In the genomic region with DNA sequence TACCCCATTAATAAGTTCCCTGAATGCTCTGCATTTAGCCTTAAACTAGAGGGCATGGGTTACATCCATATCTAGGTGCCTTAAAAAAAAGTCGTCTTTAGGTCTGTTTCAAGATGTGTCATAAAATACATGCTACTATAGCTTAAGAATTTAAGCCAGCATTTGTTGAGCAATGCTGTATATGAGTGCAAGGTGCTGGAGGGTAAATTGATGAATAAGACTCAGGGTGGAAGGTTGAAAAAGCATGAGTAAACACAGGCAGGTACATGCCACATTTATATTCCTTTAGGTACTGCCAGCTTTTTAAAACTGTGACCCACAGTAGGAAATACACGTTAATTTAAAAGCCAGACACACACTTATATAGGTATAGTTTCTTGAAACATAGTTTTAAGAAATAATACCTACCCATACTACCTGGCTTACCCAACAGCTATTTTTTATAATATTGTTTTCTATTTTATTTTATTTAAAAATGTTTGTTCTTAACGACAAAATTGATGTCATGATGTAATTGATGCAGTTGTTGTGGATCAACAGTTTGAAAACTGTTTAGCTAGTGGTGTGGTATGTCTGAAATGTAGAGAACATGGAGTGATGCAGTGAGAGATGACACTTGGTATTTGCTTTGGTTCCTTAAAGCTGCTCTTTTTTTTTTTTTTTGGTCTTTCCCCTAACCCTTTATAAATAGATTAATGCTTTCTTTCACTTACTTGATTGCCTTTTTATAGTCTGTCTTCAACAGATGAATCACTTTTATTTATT, we compare ENCODE assay signal across 17 cellular contexts. TPM values are rescaled to one million over a fixed set of nuclear protein-coding genes. Genes with fewer than 3 reads are reported as not detected.
DNase-seq lines count a peak whose midpoint lies in the region; ATAC-seq, FAIRE-seq and TF ChIP-seq lines count a peak whose summit lies in the region.
"Had no signal": no experiment of that assay in that cellular context is flagged by ENCODE, and none has a peak within 500 bp of the region (broad histone marks: within the 10 kb centered on the region; RNA-seq: fewer than 3 reads in every experiment).

No MANE protein-coding gene starts in this region.

- H3K36me3 ChIP-seq in GM23338 (ENCODE audit: insufficient read depth) (peaks cover 31% of the 10 kb centered on the region), adipocyte (ENCODE audit: control insufficient read depth, insufficient read depth, low read length, severe bottlenecking) (peaks cover 31% of the 10 kb centered on the region), lower lobe of right lung (peaks cover 30% of the 10 kb centered on the region)

- H3K9me3 ChIP-seq in A549 (no peaks in the 10 kb centered on the region), adipocyte (ENCODE audit: control insufficient read depth, low read length) (no peaks in the 10 kb centered on the region), lower lobe of right lung (no peaks in the 10 kb centered on the region)

- H3K27me3 ChIP-seq in GM23338 (ENCODE audit: insufficient read depth) (no peaks in the 10 kb centered on the region), adipocyte (replicated peaks; ENCODE audit: control insufficient read depth, insufficient read depth, low read length) (no peaks in the 10 kb centered on the region), lower lobe of right lung (ENCODE audit: low read depth) (no peaks in the 10 kb centered on the region)

- H3K4me1 ChIP-seq in A549 (peaks cover 35% of the 10 kb centered on the region), GM23338 (ENCODE audit: insufficient read depth) (peaks cover 1% of the 10 kb centered on the region; the same call in 1 of the 2 replicates), adipocyte (ENCODE audit: control insufficient read depth, insufficient read depth, low read length) (peaks cover 40% of the 10 kb centered on the region), lower lobe of right lung (peaks cover 16% of the 10 kb centered on the region)

- no peak overlapping the region for H3K4me3 ChIP-seq in A549
- H3K4me3 ChIP-seq in GM23338: peak overlapping the region; percentile 38
- peak overlapping the region; percentile 61 for H3K4me3 ChIP-seq in adipocyte (ENCODE audit: low read length)
- no peak overlapping the region for H3K4me3 ChIP-seq in lower lobe of right lung

- peaks cover 21% of the 10 kb centered on the region for H3K4me1 Mint-ChIP-seq in GM23338

- peak overlapping the region; percentile 20; the same call in 1 of the 3 replicates for H3K4me2 ChIP-seq in A549
- H3K4me2 ChIP-seq in GM23338: peak overlapping the region; percentile 75

- no peaks in the 10 kb centered on the region for H3K9me3 Mint-ChIP-seq in GM23338
- H3K9me3 Mint-ChIP-seq: activated CD4-positive, alpha-beta memory T cell treated with anti-CD3 and anti-CD28 coated beads for 36 hours; activated naive CD4-positive, alpha-beta T cell treated with anti-CD3 and anti-CD28 coated beads for 36 hours had no signal

- ATAC-seq in A549: no peak
- ATAC-seq in GM23338: no peak
- no peak for ATAC-seq in Right ventricle myocardium inferior
- ATAC-seq in lower lobe of right lung: no peak

- H3K27ac ChIP-seq in A549 (no peak overlapping the region), GM23338 (ENCODE audit: low read depth) (0 out of 2 replicates have a peak overlapping the region, but pooled peaks have one; percentile 11), lower lobe of right lung (no peak overlapping the region)

- peaks cover 48% of the 10 kb centered on the region for H3K36me3 Mint-ChIP-seq in GM23338 (ENCODE audit: low read depth)

- TF ChIP-seq CTCF in A549 (IDR thresholded peaks at IDR 0.05) (no peak), GM23338 (conservative IDR thresholded peaks at IDR 0.05; ENCODE audit: low read depth in 2 of 2) (no peak), lower lobe of right lung (IDR thresholded peaks at IDR 0.05) (no peak)

- TF ChIP-seq RAD21 in A549 (conservative IDR thresholded peaks at IDR 0.05 in 1 of 2, IDR thresholded peaks at IDR 0.05 in 1 of 2): no peak

- no peaks in the 10 kb centered on the region for H3K9me2 ChIP-seq in GM23338 (ENCODE audit: insufficient read depth)

- POLR2A ChIA-PET in A549 (lab: Yijun Ruan, JAX): interaction anchor here (0.9 kb wide), 1 partner anchor 9 kb away, joined by 3 read pairs; no protein-coding TSS in a partner anchor

- no peak for TF ChIP-seq POLR2A in A549 (IDR thresholded peaks at IDR 0.05; ENCODE audit: low read length)

- peak overlapping the region; percentile 39 for H3K4me3 Mint-ChIP-seq in GM23338
- H3K4me3 Mint-ChIP-seq: activated CD4-positive, alpha-beta memory T cell treated with anti-CD3 and anti-CD28 coated beads for 36 hours; activated naive CD4-positive, alpha-beta T cell treated with anti-CD3 and anti-CD28 coated beads for 36 hours had no signal

- no peaks in the 10 kb centered on the region for H3K27me3 Mint-ChIP-seq in GM23338 (ENCODE audit: insufficient read depth, low read depth, poor library complexity)
- H3K27me3 Mint-ChIP-seq: activated CD4-positive, alpha-beta memory T cell treated with anti-CD3 and anti-CD28 coated beads for 36 hours had no signal

- H3K9ac ChIP-seq in adipocyte (ENCODE audit: low read length): peak overlapping the region; percentile 13

- no peak for DNase-seq in A549 (ENCODE audit: low read depth in 1 of 2, low spot score in 1 of 2)
- no peak for DNase-seq in GM23338 (ENCODE audit: low spot score)
- peak; percentile 27 for DNase-seq in adipocyte (ENCODE audit: low read depth)
- peak; percentile 41 for DNase-seq in kidney tubule cell (ENCODE audit: low spot score)
- DNase-seq in occipital lobe (lab: John Stamatoyannopoulos, UW): no peak
- DNase-seq in stimulated activated CD4-positive, alpha-beta T cell treated with anti-CD3 and anti-CD28 coated beads, Interleukin-2, amount 100 ng/mL, for 24 hours: no peak
- no peak for DNase-seq in Right ventricle myocardium inferior (ENCODE audit: missing footprints)
- no peak for DNase-seq in lower lobe of right lung
- DNase-seq: activated CD4-positive, alpha-beta memory T cell treated with anti-CD3 and anti-CD28 coated beads for 36 hours; activated naive CD4-positive, alpha-beta T cell treated with anti-CD3 and anti-CD28 coated beads for 36 hours; AML-193; DMS79 treated with DMSO at 0.1 percent for 48 hours; NCI-H1092; NCI-H2227 treated with DMSO at 0.1 percent for 48 hours; stimulated activated naive CD4-positive, alpha-beta T cell; T-helper 9 cell had no signal

- peaks cover 88% of the 10 kb centered on the region for H3K79me2 ChIP-seq in GM23338 (replicated peaks; ENCODE audit: insufficient read depth)

- no peaks in the 10 kb centered on the region for H3F3A ChIP-seq in GM23338 (replicated peaks; ENCODE audit: low read depth)

- no peak for TF ChIP-seq EP300 in A549 (IDR thresholded peaks at IDR 0.05)

- no peak for FAIRE-seq in A549 (lab: Jason Lieb, UNC)
- FAIRE-seq: RCC 7860 had no signal

- H4K20me1 ChIP-seq in GM23338 (replicated peaks; ENCODE audit: insufficient read depth): peaks cover 48% of the 10 kb centered on the region

- CTCF ChIA-PET in A549 (lab: Yijun Ruan, JAX): interaction anchor here (1.8 kb wide), 1 partner anchor 104 kb away, joined by 13 read pairs; a partner anchor contains a TSS

- no peak overlapping the region; the same call in 1 of the 2 replicates for H3K27ac Mint-ChIP-seq in GM23338
- H3K27ac Mint-ChIP-seq: activated CD4-positive, alpha-beta memory T cell treated with anti-CD3 and anti-CD28 coated beads for 36 hours; activated naive CD4-positive, alpha-beta T cell treated with anti-CD3 and anti-CD28 coated beads for 36 hours had no signal

- WGBS in A549 (ENCODE audit: missing lambda C conversion rate): 60% methylated on average over 3 of the region's 3 CpGs

- intact Hi-C loops in Right ventricle myocardium inferior (cut with DNase I) (no loop called here), lower lobe of right lung (cut with DNase I) (no loop called here)

- H2AFZ ChIP-seq in GM23338: no peak overlapping the region

TF ChIP-seq in A549, 52 proteins besides CTCF, POLR2A, EP300 and RAD21 (continues in another document):
- TF ChIP-seq, protein P1, sequence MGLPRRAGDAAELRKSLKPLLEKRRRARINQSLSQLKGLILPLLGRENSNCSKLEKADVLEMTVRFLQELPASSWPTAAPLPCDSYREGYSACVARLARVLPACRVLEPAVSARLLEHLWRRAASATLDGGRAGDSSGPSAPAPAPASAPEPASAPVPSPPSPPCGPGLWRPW (IDR thresholded peaks at IDR 0.05): no peak
- TF ChIP-seq, protein P2, sequence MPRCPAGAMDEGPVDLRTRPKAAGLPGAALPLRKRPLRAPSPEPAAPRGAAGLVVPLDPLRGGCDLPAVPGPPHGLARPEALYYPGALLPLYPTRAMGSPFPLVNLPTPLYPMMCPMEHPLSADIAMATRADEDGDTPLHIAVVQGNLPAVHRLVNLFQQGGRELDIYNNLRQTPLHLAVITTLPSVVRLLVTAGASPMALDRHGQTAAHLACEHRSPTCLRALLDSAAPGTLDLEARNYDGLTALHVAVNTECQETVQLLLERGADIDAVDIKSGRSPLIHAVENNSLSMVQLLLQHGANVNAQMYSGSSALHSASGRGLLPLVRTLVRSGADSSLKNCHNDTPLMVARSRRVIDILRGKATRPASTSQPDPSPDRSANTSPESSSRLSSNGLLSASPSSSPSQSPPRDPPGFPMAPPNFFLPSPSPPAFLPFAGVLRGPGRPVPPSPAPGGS (IDR thresholded peaks at IDR 0.05): no peak

TF ChIP-seq in GM23338, 12 proteins besides CTCF, POLR2A, EP300 and RAD21:
- no peak for TF ChIP-seq ZNF114 (CRISPR knock-in tag; IDR thresholded peaks at IDR 0.05)

RNA-seq across cellular contexts. Expression of a gene that starts 3.9 kb away (rescaled TPM):
- polyA plus RNA-seq in A549 (2011; rRNA removed) (25.9 and 30.1 TPM in 2 replicates), A549 (2017; fragmentation: RNase III; extraction: RNeasy Plus Mini Kit Qiagen cat#74134 plus additional on column Dnase treatment) (28.6 to 35.0 TPM (median 33.4 TPM) in 3 replicates), GM23338 (2016; fragmentation: Nextera tagmentation; extraction: Ambion mirVana) (60.6 and 72.2 TPM in 2 replicates)
- 5.9 and 6.5 TPM in 2 replicates for polyA plus RNA-seq in A549 (2012; cell fraction: cytosol; rRNA removed)
- polyA plus RNA-seq in A549 (2012; cell fraction: nucleus; rRNA removed): 10.1 and 14.5 TPM in 2 replicates
- 48.0 and 52.9 TPM in 2 replicates for polyA minus RNA-seq in A549 (2011; rRNA and poly(A)+ RNA removed)
- total RNA-seq in GM23338 (2014; rRNA removed; shearing (Covaris generic)): 331 and 381 TPM in 2 replicates
- total RNA-seq in occipital lobe (400 TPM), Right ventricle myocardium inferior (9.6 TPM), lower lobe of right lung (83.1 TPM)

Comparison
In these comparisons a context has a peak if more than half of its experiments do, and no peak if none do; other contexts are left out.
1. DNase-seq: peak in adipocyte (single experiment) and kidney tubule cell (single experiment); none in A549 (0 of 2), GM23338 (single experiment), occipital lobe (single experiment), stimulated activated CD4-positive, alpha-beta T cell treated with anti-CD3 and anti-CD28 coated beads, Interleukin-2, amount 100 ng/mL, for 24 hours (0 of 2), Right ventricle myocardium inferior (single experiment) and lower lobe of right lung (single experiment).
2. H3K4me3 ChIP-seq: peak in GM23338 (single experiment) and adipocyte (single experiment); none in A549 (single experiment) and lower lobe of right lung (single experiment).